In the genomic region with DNA sequence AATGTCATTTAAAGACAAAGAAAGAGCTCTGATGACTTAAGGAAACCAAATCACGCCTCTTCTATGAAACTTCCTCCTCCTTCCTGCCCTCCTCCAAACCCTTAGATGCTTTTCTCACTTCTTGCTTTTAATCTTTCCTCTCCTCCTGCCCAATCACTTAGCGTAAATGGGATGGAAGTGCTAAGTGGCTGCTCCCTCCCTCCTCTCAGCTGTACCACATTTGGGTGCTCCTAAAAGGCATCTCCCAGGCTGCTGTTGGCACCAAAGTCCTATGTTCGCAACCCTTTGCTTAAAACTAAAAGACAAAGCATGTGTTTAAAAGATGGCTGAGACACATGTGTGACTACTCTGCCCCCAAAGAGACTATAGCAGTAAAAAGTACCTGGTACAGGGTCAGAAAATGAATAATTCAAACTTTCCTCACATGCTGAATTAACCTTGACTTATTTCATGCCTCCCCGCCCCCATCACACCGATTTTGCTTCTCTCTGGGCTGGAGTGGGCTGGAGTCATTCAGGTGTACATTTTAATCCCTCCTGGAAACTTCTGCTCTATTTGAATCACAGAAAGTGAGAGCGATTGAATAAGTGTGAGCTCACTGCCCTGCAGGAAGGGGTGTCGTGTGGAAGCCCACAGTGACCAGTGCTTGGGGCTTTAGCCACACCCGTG, we compare ENCODE assay signal across 19 cellular contexts. TPM values are rescaled to one million over a fixed set of nuclear protein-coding genes. Genes with fewer than 3 reads are reported as not detected.
A peak's percentile ranks its signal among the peaks of the same experiment; 100 is the strongest.
DNase-seq lines count a peak whose midpoint lies in the region; ATAC-seq and TF ChIP-seq lines count a peak whose summit lies in the region.
"Had no signal": no experiment of that assay in that cellular context is flagged by ENCODE, and none has a peak within 500 bp of the region (broad histone marks: within the 10 kb centered on the region; RNA-seq: fewer than 3 reads in every experiment).

No MANE protein-coding gene starts in this region.

- H4K20me1 ChIP-seq in neural progenitor cell (ENCODE audit: low read depth), result no peaks in the 10 kb centered on the region

- H3K36me3 Mint-ChIP-seq in neural progenitor cell, result peaks cover 2% of the 10 kb centered on the region
- peaks cover 8% of the 10 kb centered on the region for H3K36me3 Mint-ChIP-seq in stimulated activated memory B cell treated with anti-CD40 and anti-IgM and Interleukin-4, amounts not matched to agents 10 μg/mL and 1 μg/mL and 100 μg/mL, for 72 hours

- peak; percentile 71 for ATAC-seq in stimulated activated memory B cell treated with anti-CD40 and anti-IgM and Interleukin-4, amounts not matched to agents 10 μg/mL and 1 μg/mL and 100 μg/mL, for 72 hours
- ATAC-seq: HepG2, psoas muscle had no signal

- H2AFZ ChIP-seq in neural progenitor cell (replicated peaks), result no peak overlapping the region

- no peaks in the 10 kb centered on the region for H3K79me2 ChIP-seq in neural progenitor cell (ENCODE audit: low read depth)

- peaks cover 56% of the 10 kb centered on the region for H3K4me1 ChIP-seq in neural progenitor cell
- H3K4me1 ChIP-seq: Caco-2 had no signal

- peaks cover 17% of the 10 kb centered on the region for H3K27me3 Mint-ChIP-seq in neural progenitor cell (ENCODE audit: insufficient read depth, low read depth)
- H3K27me3 Mint-ChIP-seq in stimulated activated memory B cell treated with anti-CD40 and anti-IgM and Interleukin-4, amounts not matched to agents 10 μg/mL and 1 μg/mL and 100 μg/mL, for 72 hours, result no peaks in the 10 kb centered on the region

- no peaks in the 10 kb centered on the region for H3K27me3 ChIP-seq in neural progenitor cell

- H3K4me1 Mint-ChIP-seq in neural progenitor cell, result peaks cover 78% of the 10 kb centered on the region
- peaks cover 41% of the 10 kb centered on the region for H3K4me1 Mint-ChIP-seq in stimulated activated memory B cell treated with anti-CD40 and anti-IgM and Interleukin-4, amounts not matched to agents 10 μg/mL and 1 μg/mL and 100 μg/mL, for 72 hours

- H3K27ac Mint-ChIP-seq in neural progenitor cell, result no peak overlapping the region
- peak overlapping the region; percentile 69 for H3K27ac Mint-ChIP-seq in stimulated activated memory B cell treated with anti-CD40 and anti-IgM and Interleukin-4, amounts not matched to agents 10 μg/mL and 1 μg/mL and 100 μg/mL, for 72 hours

- H3F3A ChIP-seq in neural progenitor cell (ENCODE audit: low read depth), result peaks cover 26% of the 10 kb centered on the region

- H3K27ac ChIP-seq in neural progenitor cell, result no peak overlapping the region
- H3K27ac ChIP-seq: coronary artery, psoas muscle had no signal

- no peak overlapping the region for H3K4me3 ChIP-seq in neural progenitor cell
- H3K4me3 ChIP-seq: coronary artery, psoas muscle had no signal

- no peaks in the 10 kb centered on the region for H3K9me3 ChIP-seq in neural progenitor cell (ENCODE audit: low read depth)
- H3K9me3 ChIP-seq: Caco-2, psoas muscle had no signal

- H3K9ac ChIP-seq in neural progenitor cell, result no peak overlapping the region

- peaks cover 2% of the 10 kb centered on the region for H3K9me3 Mint-ChIP-seq in neural progenitor cell
- H3K9me3 Mint-ChIP-seq in stimulated activated memory B cell treated with anti-CD40 and anti-IgM and Interleukin-4, amounts not matched to agents 10 μg/mL and 1 μg/mL and 100 μg/mL, for 72 hours, result peaks cover 3% of the 10 kb centered on the region

- DNase-seq in activated CD8-positive, alpha-beta memory T cell treated with anti-CD3 and anti-CD28 coated beads for 24 hours, result peak; percentile 73
- DNase-seq in activated CD8-positive, alpha-beta memory T cell treated with anti-CD3 and anti-CD28 coated beads, Interleukin-2, amount 50 U/mL, for 48 hours, result no peak
- DNase-seq in activated naive CD4-positive, alpha-beta T cell treated with anti-CD3 and anti-CD28 coated beads, Interleukin-2, amount 50 U/mL, for 16 hours, result peak; percentile 49
- DNase-seq in neural progenitor cell (ENCODE audit: low spot score) (no peak), NCI-H146 (lab: John Stamatoyannopoulos, UW) (no peak), cerebellum (ENCODE audit: low spot score) (no peak)
- DNase-seq in activated effector memory CD4-positive, alpha-beta T cell treated with anti-CD3 and anti-CD28 coated beads, Interleukin-2, amount 50 U/mL, for 16 hours, result no peak
- DNase-seq: aorta; Caco-2; erythroblast; MV-4-11; NCI-H2171; NK-92 treated with Interleukin-12 subunit alpha and Interleukin-12 subunit beta, amount 100 ng/mL, for 24 hours; psoas muscle; SIG-M5; T1000 had no signal

- H3K4me2 ChIP-seq in neural progenitor cell, result peak overlapping the region; percentile 51

- no peaks in the 10 kb centered on the region for H3K36me3 ChIP-seq in neural progenitor cell

- TF ChIP-seq CTCF in neural progenitor cell (IDR thresholded peaks at IDR 0.05), result no peak

- peak overlapping the region; percentile 13 for H3K4me3 Mint-ChIP-seq in neural progenitor cell
- H3K4me3 Mint-ChIP-seq in stimulated activated memory B cell treated with anti-CD40 and anti-IgM and Interleukin-4, amounts not matched to agents 10 μg/mL and 1 μg/mL and 100 μg/mL, for 72 hours, result peak overlapping the region; percentile 13

RNA-seq across cellular contexts. Expression of a gene that starts 59.2 kb away (rescaled TPM):
- total RNA-seq in neural progenitor cell (ENCODE audit: low replicate concordance), result 5.2 and 7.2 TPM in 2 replicates
- 60.2 TPM for total RNA-seq in cerebellum

Comparison
In these comparisons a context has a peak if more than half of its experiments do, and no peak if none do; other contexts are left out.
1. DNase-seq: peak in activated CD8-positive, alpha-beta memory T cell treated with anti-CD3 and anti-CD28 coated beads for 24 hours (single experiment) and activated naive CD4-positive, alpha-beta T cell treated with anti-CD3 and anti-CD28 coated beads, Interleukin-2, amount 50 U/mL, for 16 hours (single experiment); none in activated CD8-positive, alpha-beta memory T cell treated with anti-CD3 and anti-CD28 coated beads, Interleukin-2, amount 50 U/mL, for 48 hours (single experiment), neural progenitor cell (single experiment), activated effector memory CD4-positive, alpha-beta T cell treated with anti-CD3 and anti-CD28 coated beads, Interleukin-2, amount 50 U/mL, for 16 hours (single experiment), NCI-H146 (single experiment) and cerebellum (single experiment).